Comparison of ENCODE assay signal across 1 cellular context in the genomic region with DNA sequence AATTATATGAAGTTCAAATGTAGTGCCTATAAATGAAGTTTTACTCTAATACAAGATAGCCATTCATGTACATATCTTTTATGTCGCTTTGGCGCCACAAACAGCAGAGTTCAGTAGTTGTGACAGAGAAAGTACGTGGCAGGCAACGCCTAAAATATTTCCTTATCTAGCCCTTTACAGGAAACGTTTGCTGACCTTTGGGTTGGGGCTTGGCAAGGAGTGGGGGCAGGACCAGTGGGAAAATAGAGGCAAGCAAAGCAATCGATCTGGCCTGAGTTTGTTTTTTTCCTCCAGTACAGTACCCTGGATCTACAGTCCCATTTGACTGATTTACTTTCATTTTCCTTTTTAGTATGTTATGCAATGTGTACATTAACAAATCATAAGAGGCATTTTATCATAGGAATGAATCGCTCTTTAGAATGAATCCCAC.
A peak's percentile ranks its signal among the peaks of the same experiment; 100 is the strongest.
TF ChIP-seq lines count a peak whose summit lies in the region.

No MANE protein-coding gene starts in this region.

TF ChIP-seq in HCT116, 20 proteins besides CTCF, POLR2A, EP300 and RAD21 (continued from another document):
- no peak for TF ChIP-seq ZFX (IDR thresholded peaks at IDR 0.05)
- TF ChIP-seq SRF (IDR thresholded peaks at IDR 0.05; ENCODE audit: low read depth) = 0 out of 2 replicates have a peak, but pooled peaks have one; percentile 59
- TF ChIP-seq JUND (IDR thresholded peaks at IDR 0.05) = no peak
- TF ChIP-seq EZH2phosphoT487 (IDR thresholded peaks at IDR 0.05; ENCODE audit: borderline replicate concordance) = no peak
